ENCODE assay signal across 24 cellular contexts in the genomic region with DNA sequence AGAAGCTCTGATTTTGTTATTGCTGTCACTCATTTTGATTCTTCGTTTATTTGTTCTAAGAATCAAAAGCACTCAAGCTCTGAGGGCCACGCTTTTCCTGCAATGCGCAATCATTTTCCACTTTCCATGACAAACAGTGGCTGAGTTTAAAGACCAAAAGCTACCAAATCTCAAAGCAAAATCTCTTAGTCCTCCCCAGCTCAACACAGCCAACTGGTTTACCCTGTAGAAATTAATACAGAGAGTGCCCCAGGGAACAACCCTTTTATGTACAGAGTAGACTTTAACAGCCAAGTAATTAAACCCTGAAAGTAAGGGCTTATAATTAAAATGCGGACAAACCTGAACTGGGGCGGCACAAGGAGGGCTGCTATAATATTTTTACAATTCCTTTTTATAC. TPM values are rescaled to one million over a fixed set of nuclear protein-coding genes. Genes with fewer than 3 reads are reported as not detected.
DNase-seq lines count a peak whose midpoint lies in the region; ATAC-seq and TF ChIP-seq lines count a peak whose summit lies in the region.
"Had no signal": no experiment of that assay in that cellular context is flagged by ENCODE, and none has a peak within 500 bp of the region (broad histone marks: within the 10 kb centered on the region; RNA-seq: fewer than 3 reads in every experiment).

No MANE protein-coding gene starts in this region.

- no peaks in the 10 kb centered on the region for H3K9me3 ChIP-seq in gastrocnemius medialis
- H3K9me3 ChIP-seq: body of pancreas, Caco-2, esophagus muscularis mucosa, gastroesophageal sphincter, SJCRH30, stomach, transverse colon had no signal

- peak; percentile 27 for DNase-seq in NCI-H1092 treated with DMSO at 0.1 percent for 48 hours (lab: John Stamatoyannopoulos, UW)
- DNase-seq in NCI-H1092 (lab: John Stamatoyannopoulos, UW) = no peak
- DNase-seq in NCI-H1436 treated with DMSO at 0.1 percent for 48 hours (lab: John Stamatoyannopoulos, UW) = peak; percentile 92
- DNase-seq in activated CD4-positive, alpha-beta memory T cell treated with anti-CD3 and anti-CD28 coated beads, Interleukin-2, amount 10 ng/mL, durations not matched to agents 7 days and 5 days = no peak
- DNase-seq in gastrocnemius medialis = no peak
- DNase-seq in iPS-NIHi7 (ENCODE audit: extremely low spot score) = no peak
- DNase-seq in foreskin melanocyte = no peak
- no peak for DNase-seq in omental fat pad (ENCODE audit: low spot score)
- DNase-seq: activated CD4-positive, alpha-beta T cell treated with anti-CD3 and anti-CD28 coated beads, Interleukin-2, amount 50 U/mL, for 1 hour; activated CD8-positive, alpha-beta memory T cell treated with anti-CD3 and anti-CD28 coated beads, Interleukin-2, amount 50 U/mL, for 4 hours; activated effector memory CD4-positive, alpha-beta T cell treated with anti-CD3 and anti-CD28 coated beads, Interleukin-2, amount 50 U/mL, for 16 hours; body of pancreas; Caco-2; EL; KG1; mammary epithelial cell; PC-9; SJCRH30; stimulated activated CD4-positive, alpha-beta T cell treated with anti-CD3 and anti-CD28 coated beads, Interleukin-4, amount 100 ng/mL, for 4 hours; stomach; T-helper 1 cell; transverse colon had no signal

- H3K27ac Mint-ChIP-seq in activated CD4-positive, alpha-beta memory T cell treated with anti-CD3 and anti-CD28 coated beads, Interleukin-2, amount 10 ng/mL, durations not matched to agents 7 days and 5 days = peak overlapping the region; percentile 57

- H3K4me3 ChIP-seq in gastrocnemius medialis = no peak overlapping the region
- H3K4me3 ChIP-seq: body of pancreas, esophagus muscularis mucosa, gastroesophageal sphincter, PC-9, SJCRH30, stomach, transverse colon had no signal

- peaks cover 86% of the 10 kb centered on the region for H3K4me1 Mint-ChIP-seq in activated CD4-positive, alpha-beta memory T cell treated with anti-CD3 and anti-CD28 coated beads, Interleukin-2, amount 10 ng/mL, durations not matched to agents 7 days and 5 days

- peaks cover 0 to 12% of the 10 kb centered on the region in 2 donors for H3K36me3 ChIP-seq in gastrocnemius medialis

- H3K4me3 Mint-ChIP-seq in activated CD4-positive, alpha-beta memory T cell treated with anti-CD3 and anti-CD28 coated beads, Interleukin-2, amount 10 ng/mL, durations not matched to agents 7 days and 5 days = no peak overlapping the region

- ATAC-seq in gastrocnemius medialis (no peak), omental fat pad (ENCODE audit: low FRiP score) (no peak)
- ATAC-seq: body of pancreas, gastroesophageal sphincter had no signal

- H3K36me3 Mint-ChIP-seq in activated CD4-positive, alpha-beta memory T cell treated with anti-CD3 and anti-CD28 coated beads, Interleukin-2, amount 10 ng/mL, durations not matched to agents 7 days and 5 days (ENCODE audit: low read depth) = peaks cover 78% of the 10 kb centered on the region

- POLR2A ChIA-PET in activated CD4-positive, alpha-beta memory T cell treated with anti-CD3 and anti-CD28 coated beads, Interleukin-2, amount 10 ng/mL, durations not matched to agents 7 days and 5 days (lab: Charles Lee) = interaction anchor here (3.6 to 13.0 kb wide), 4 partner anchors 10 to 42 kb away, joined by 38 to 270 read pairs (median 72); no protein-coding TSS in a partner anchor

- no peaks in the 10 kb centered on the region for H3K27me3 Mint-ChIP-seq in activated CD4-positive, alpha-beta memory T cell treated with anti-CD3 and anti-CD28 coated beads, Interleukin-2, amount 10 ng/mL, durations not matched to agents 7 days and 5 days

- no peaks in the 10 kb centered on the region for H3K9me3 Mint-ChIP-seq in activated CD4-positive, alpha-beta memory T cell treated with anti-CD3 and anti-CD28 coated beads, Interleukin-2, amount 10 ng/mL, durations not matched to agents 7 days and 5 days

- intact Hi-C loops in gastrocnemius medialis (cut with DNase I; ENCODE audit: low total_unique reads) = loop anchor here (5.0 kb wide), 1 partner anchor 226 kb away; no protein-coding TSS in a partner anchor

- CTCF ChIA-PET in activated CD4-positive, alpha-beta memory T cell treated with anti-CD3 and anti-CD28 coated beads, Interleukin-2, amount 10 ng/mL, durations not matched to agents 7 days and 5 days (lab: Charles Lee) = interaction anchor here (3.2 to 6.0 kb wide), 4 partner anchors 11 to 50 kb away, joined by 15 to 64 read pairs (median 40); no protein-coding TSS in a partner anchor

- H3K27me3 ChIP-seq in gastrocnemius medialis = no peaks in the 10 kb centered on the region
- H3K27me3 ChIP-seq: body of pancreas, esophagus muscularis mucosa, gastroesophageal sphincter, SJCRH30, stomach, transverse colon had no signal

- no peak for TF ChIP-seq POLR2A in gastrocnemius medialis (IDR thresholded peaks at IDR 0.05)

- no peak for TF ChIP-seq CTCF in gastrocnemius medialis (IDR thresholded peaks at IDR 0.05 in 4 of 5, conservative IDR thresholded peaks at IDR 0.05 in 1 of 5)
- TF ChIP-seq CTCF in omental fat pad (IDR thresholded peaks at IDR 0.05) = no peak

- H3K27ac ChIP-seq in gastrocnemius medialis = peak overlapping the region; percentile 93 to 98 (median 96)
- H3K27ac ChIP-seq: body of pancreas, esophagus muscularis mucosa, gastroesophageal sphincter, PC-9, SJCRH30, transverse colon had no signal

- H3K4me1 ChIP-seq in gastrocnemius medialis = peaks cover 71 to 95% of the 10 kb centered on the region in 2 donors
- H3K4me1 ChIP-seq: Caco-2, SJCRH30 had no signal

- in situ Hi-C loops in gastrocnemius medialis (cut with MboI; ENCODE audit: low sequenced_read_pairs in 4 of 4) = no loop called here

RNA-seq across cellular contexts. Expression of gene FAM53B, which starts 53.2 kb away (rescaled TPM):
- 10 to 100 TPM; 44.9 to 46.6 TPM for total RNA-seq in activated CD4-positive, alpha-beta memory T cell treated with anti-CD3 and anti-CD28 coated beads, Interleukin-2, amount 10 ng/mL, durations not matched to agents 7 days and 5 days
- total RNA-seq in gastrocnemius medialis = 100 to 1,000 TPM; 140 to 253 (median 192) TPM
- total RNA-seq in omental fat pad = 10 to 100 TPM; 21.9 to 42.6 (median 32.2) TPM

Comparison
In these comparisons a context has a peak if more than half of its experiments do, and no peak if none do; other contexts are left out.
1. DNase-seq: peak in NCI-H1092 treated with DMSO at 0.1 percent for 48 hours (single experiment) and NCI-H1436 treated with DMSO at 0.1 percent for 48 hours (single experiment); none in NCI-H1092 (single experiment), activated CD4-positive, alpha-beta memory T cell treated with anti-CD3 and anti-CD28 coated beads, Interleukin-2, amount 10 ng/mL, durations not matched to agents 7 days and 5 days (single experiment), gastrocnemius medialis (0 of 2), iPS-NIHi7 (single experiment), foreskin melanocyte (single experiment) and omental fat pad (single experiment).